In genomic region chr7:66627151-66627681, GRCh38 we compare ENCODE assay signal across 9 cellular contexts. TPM values are rescaled to one million over a fixed set of nuclear protein-coding genes. Genes with fewer than 3 reads are reported as not detected.
DNase-seq lines count a peak whose midpoint lies in the region; ATAC-seq and TF ChIP-seq lines count a peak whose summit lies in the region.
"Had no signal": no experiment of that assay in that cellular context is flagged by ENCODE, and none has a peak within 500 bp of the region (broad histone marks: within the 10 kb centered on the region; RNA-seq: fewer than 3 reads in every experiment).

No MANE protein-coding gene starts in this region.

- no peaks in the 10 kb centered on the region for H3K36me3 ChIP-seq in CD4-positive, CD25-positive, alpha-beta regulatory T cell (ENCODE audit: control insufficient read depth, insufficient read depth, low read length)
- H3K36me3 ChIP-seq in KMS-11 (ENCODE audit: insufficient read depth), result no peaks in the 10 kb centered on the region
- no peaks in the 10 kb centered on the region for H3K36me3 ChIP-seq in adipocyte (ENCODE audit: control insufficient read depth, insufficient read depth, low read length, severe bottlenecking)
- H3K36me3 ChIP-seq: SJCRH30 had no signal

- H3K27ac ChIP-seq in CD4-positive, CD25-positive, alpha-beta regulatory T cell (ENCODE audit: insufficient read depth, low read length, poor library complexity, severe bottlenecking), result no peak overlapping the region
- no peak overlapping the region for H3K27ac ChIP-seq in KMS-11
- no peak overlapping the region for H3K27ac ChIP-seq in coronary artery

- ATAC-seq in CD4-positive, CD25-positive, alpha-beta regulatory T cell (ENCODE audit: low read depth in 2 of 2), result no peak
- no peak for ATAC-seq in natural killer cell treated with Interleukin-12 subunit alpha and Interleukin-12 subunit beta and Interleukin-15 and Interleukin-18, amount 100 ng/mL, for 72 hours

- H3K4me1 ChIP-seq in CD4-positive, CD25-positive, alpha-beta regulatory T cell (ENCODE audit: control insufficient read depth, insufficient read depth, low read length, poor library complexity, severe bottlenecking), result peaks cover 36% of the 10 kb centered on the region
- H3K4me1 ChIP-seq in KMS-11 (ENCODE audit: low read depth, poor library complexity, severe bottlenecking), result peaks cover 36% of the 10 kb centered on the region
- peaks cover 25% of the 10 kb centered on the region for H3K4me1 ChIP-seq in adipocyte (ENCODE audit: control insufficient read depth, insufficient read depth, low read length)
- H3K4me1 ChIP-seq: SJCRH30 had no signal

- H3K27ac Mint-ChIP-seq in CD4-positive, CD25-positive, alpha-beta regulatory T cell, result peak overlapping the region in 2 of 3 donors; percentile 56 to 61
- H3K27ac Mint-ChIP-seq in natural killer cell treated with Interleukin-12 subunit alpha and Interleukin-12 subunit beta and Interleukin-15 and Interleukin-18, amount 100 ng/mL, for 72 hours, result peak overlapping the region; percentile 71 to 88

- no peak overlapping the region for H3K9ac ChIP-seq in KMS-11
- peak overlapping the region; percentile 93 for H3K9ac ChIP-seq in adipocyte (ENCODE audit: low read length)

- H3K4me3 ChIP-seq in CD4-positive, CD25-positive, alpha-beta regulatory T cell (ENCODE audit: low read depth, low read length), result no peak overlapping the region
- H3K4me3 ChIP-seq in KMS-11 (IDR thresholded peaks at IDR 0.05; ENCODE audit: insufficient read depth, low read depth, low read length) (no peak overlapping the region), adipocyte (ENCODE audit: low read length) (peak overlapping the region; percentile 93), coronary artery (no peak overlapping the region)

- DNase-seq in CD4-positive, CD25-positive, alpha-beta regulatory T cell, result no peak
- DNase-seq in adipocyte (ENCODE audit: low read depth), result no peak
- DNase-seq in natural killer cell treated with Interleukin-12 subunit alpha and Interleukin-12 subunit beta and Interleukin-15 and Interleukin-18, amount 100 ng/mL, for 72 hours (ENCODE audit: low spot score), result peak; percentile 62
- DNase-seq in coronary artery (ENCODE audit: low spot score), result no peak
- no peak for DNase-seq in NCI-H82 treated with DMSO at 0.1 percent for 48 hours (lab: John Stamatoyannopoulos, UW; ENCODE audit: unreplicated experiment)
- no peak for DNase-seq in NCI-H526 (lab: John Stamatoyannopoulos, UW)
- no peak for DNase-seq in central memory CD4-positive, alpha-beta T cell
- DNase-seq: SJCRH30 had no signal

- peak overlapping the region; percentile 72 for H3K4me2 ChIP-seq in KMS-11

- H3K9me3 Mint-ChIP-seq in CD4-positive, CD25-positive, alpha-beta regulatory T cell, result no peaks in the 10 kb centered on the region
- no peaks in the 10 kb centered on the region for H3K9me3 Mint-ChIP-seq in natural killer cell treated with Interleukin-12 subunit alpha and Interleukin-12 subunit beta and Interleukin-15 and Interleukin-18, amount 100 ng/mL, for 72 hours

- peak overlapping the region; percentile 80 to 91 (median 82) for H3K4me3 Mint-ChIP-seq in CD4-positive, CD25-positive, alpha-beta regulatory T cell
- H3K4me3 Mint-ChIP-seq in natural killer cell treated with Interleukin-12 subunit alpha and Interleukin-12 subunit beta and Interleukin-15 and Interleukin-18, amount 100 ng/mL, for 72 hours, result peak overlapping the region; percentile 81

- TF ChIP-seq CTCF in KMS-11 (conservative IDR thresholded peaks at IDR 0.05; ENCODE audit: low read depth, low read length) (no peak), coronary artery (IDR thresholded peaks at IDR 0.05) (no peak)

- H3K27me3 Mint-ChIP-seq in CD4-positive, CD25-positive, alpha-beta regulatory T cell, result peaks cover 10% of the 10 kb centered on the region
- H3K27me3 Mint-ChIP-seq in natural killer cell treated with Interleukin-12 subunit alpha and Interleukin-12 subunit beta and Interleukin-15 and Interleukin-18, amount 100 ng/mL, for 72 hours, result no peaks in the 10 kb centered on the region

- no peaks in the 10 kb centered on the region for H3K79me2 ChIP-seq in KMS-11 (ENCODE audit: insufficient read depth, low read depth)

- peak overlapping the region; percentile 31; the same call in 1 of the 2 replicates for H2AFZ ChIP-seq in KMS-11 (ENCODE audit: low read depth)

- peaks cover 5% of the 10 kb centered on the region for H3K36me3 Mint-ChIP-seq in CD4-positive, CD25-positive, alpha-beta regulatory T cell
- no peaks in the 10 kb centered on the region for H3K36me3 Mint-ChIP-seq in natural killer cell treated with Interleukin-12 subunit alpha and Interleukin-12 subunit beta and Interleukin-15 and Interleukin-18, amount 100 ng/mL, for 72 hours

- no peaks in the 10 kb centered on the region for H3K27me3 ChIP-seq in CD4-positive, CD25-positive, alpha-beta regulatory T cell (ENCODE audit: control insufficient read depth, insufficient read depth, low read length)
- H3K27me3 ChIP-seq in KMS-11 (ENCODE audit: insufficient read depth, low read depth) (0 out of 2 replicates have a peak, but pooled peaks cover 2% of the 10 kb centered on the region), adipocyte (replicated peaks; ENCODE audit: control insufficient read depth, insufficient read depth, low read length) (no peaks in the 10 kb centered on the region)
- H3K27me3 ChIP-seq: SJCRH30 had no signal

- peaks cover 15 to 33% (median 24%) of the 10 kb centered on the region in 4 donors for H3K4me1 Mint-ChIP-seq in CD4-positive, CD25-positive, alpha-beta regulatory T cell
- peaks cover 30 to 35% of the 10 kb centered on the region in 2 donors for H3K4me1 Mint-ChIP-seq in natural killer cell treated with Interleukin-12 subunit alpha and Interleukin-12 subunit beta and Interleukin-15 and Interleukin-18, amount 100 ng/mL, for 72 hours (ENCODE audit: low read depth in 2 of 2)

- no peaks in the 10 kb centered on the region for H3K9me3 ChIP-seq in CD4-positive, CD25-positive, alpha-beta regulatory T cell (ENCODE audit: control insufficient read depth in 2 of 2, low read length in 2 of 2)
- H3K9me3 ChIP-seq in adipocyte (ENCODE audit: control insufficient read depth, low read length), result no peaks in the 10 kb centered on the region
- H3K9me3 ChIP-seq: SJCRH30 had no signal

- no peaks in the 10 kb centered on the region for H4K20me1 ChIP-seq in KMS-11 (ENCODE audit: insufficient read depth)

RNA-seq across cellular contexts. Expression of gene KCTD7, which starts 1.5 kb away (rescaled TPM):
- total RNA-seq in CD4-positive, CD25-positive, alpha-beta regulatory T cell, result 36.0 TPM
- polyA plus RNA-seq in CD4-positive, CD25-positive, alpha-beta regulatory T cell, result 10 to 100 TPM; 13.9 to 17.5 (median 16.4) TPM
- total RNA-seq in natural killer cell treated with Interleukin-12 subunit alpha and Interleukin-12 subunit beta and Interleukin-15 and Interleukin-18, amount 100 ng/mL, for 72 hours, result 10 to 100 TPM; 10.4 to 14.8 TPM
